In genomic region chr5:14153071-14153864, GRCh38 we compare ENCODE assay signal across 1 cellular context.
TF ChIP-seq lines count a peak whose summit lies in the region.

No MANE protein-coding gene starts in this region.

TF ChIP-seq in SK-N-SH treated with all-trans-retinoic acid at 6 μM for 48 hours, 23 proteins besides CTCF, POLR2A, EP300 and RAD21 (continued from another document):
- no peak for TF ChIP-seq PATZ1 (CRISPR knock-in tag; IDR thresholded peaks at IDR 0.05; ENCODE audit: borderline replicate concordance)
- no peak for TF ChIP-seq SNAI2 (CRISPR knock-in tag; IDR thresholded peaks at IDR 0.05)
